Comparison of ENCODE assay signal across 6 cellular contexts in the genomic region with DNA sequence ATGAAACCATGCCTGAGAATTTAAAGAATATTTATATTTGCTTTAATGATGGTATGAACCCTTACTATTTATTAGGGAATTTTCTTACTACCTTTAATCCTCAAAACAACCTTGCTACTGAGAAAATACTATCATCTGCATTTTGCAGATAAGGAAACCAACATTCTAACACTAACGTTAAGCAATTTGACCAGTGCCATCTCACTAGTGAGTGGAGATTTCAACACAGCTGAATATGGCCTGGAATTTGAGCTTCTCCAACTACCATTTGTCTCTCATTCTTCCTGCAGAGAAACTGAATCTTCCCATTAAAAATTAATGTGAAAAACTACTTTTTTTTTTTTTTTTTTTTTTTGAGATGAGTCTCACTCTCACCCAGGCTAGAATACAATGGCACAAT.
"Had no signal": no experiment of that assay in that cellular context is flagged by ENCODE, and none has a peak within 500 bp of the region (broad histone marks: within the 10 kb centered on the region; RNA-seq: fewer than 3 reads in every experiment).

No MANE protein-coding gene starts in this region.

- DNase-seq: GM23248, GOT3, H7, H9, HCEC 1CT, HFFc6 had no signal
